ENCODE assay signal across 8 cellular contexts in the genomic region with DNA sequence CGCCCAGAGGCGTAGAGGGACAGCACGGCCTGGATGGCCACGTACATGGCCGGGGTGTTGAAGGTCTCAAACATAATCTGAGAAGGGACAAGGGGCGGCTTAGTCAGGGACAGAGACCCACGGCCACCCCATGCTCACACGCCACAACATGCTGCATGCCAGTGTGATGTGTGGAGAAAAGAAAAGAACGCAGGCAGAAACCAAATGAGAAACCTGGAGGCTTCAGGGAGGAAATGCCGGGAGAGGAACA. TPM values are rescaled to one million over a fixed set of nuclear protein-coding genes. Genes with fewer than 3 reads are reported as not detected.
A peak's percentile ranks its signal among the peaks of the same experiment; 100 is the strongest.
DNase-seq lines count a peak whose midpoint lies in the region; ATAC-seq and TF ChIP-seq lines count a peak whose summit lies in the region.

No MANE protein-coding gene starts in this region.

- DNase-seq in heart left ventricle (no peak), left ventricle myocardium superior (no peak), body of pancreas (no peak), memory B cell (ENCODE audit: low spot score in 2 of 2) (no peak), NCI-H748 (lab: John Stamatoyannopoulos, UW; ENCODE audit: unreplicated experiment) (no peak), NCI-H345 treated with DMSO at 0.1 percent for 48 hours (lab: John Stamatoyannopoulos, UW; ENCODE audit: unreplicated experiment) (no peak), SKM-1 treated with dmso at 0.1 percent for 144 hours (lab: John Stamatoyannopoulos, UW; ENCODE audit: unreplicated experiment) (no peak)

- WGBS in heart left ventricle, 4 donors: 0 to 3% (median 1%) methylated on average over 10 of the region's 10 CpGs
- 0 to 2% methylated on average over 5 to 10 of the region's 10 CpGs for whole genome bisulfite sequencing in body of pancreas, 2 donors
- 3% methylated on average over 10 of the region's 10 CpGs for WGBS in urinary bladder

- H3K4me1 Mint-ChIP-seq in memory B cell: peaks cover 43% of the 10 kb centered on the region

- peak overlapping the region; percentile 81 to 99 (median 94) for H3K4me3 ChIP-seq in heart left ventricle
- peak overlapping the region; percentile 90 to 99 for H3K4me3 ChIP-seq in body of pancreas
- peak overlapping the region; percentile 97 for H3K4me3 ChIP-seq in urinary bladder (ENCODE audit: low read depth, low read length)

- intact Hi-C loops in heart left ventricle (cut with DNase I) (loop anchor here in 5 of 10 donors (2.0 to 10.0 kb wide), 7 partner anchors 41 to 353 kb away; a partner anchor contains a TSS), left ventricle myocardium superior (cut with micrococcal nuclease) (no loop called here), body of pancreas (cut with DNase I) (no loop called here)

- H3K9me3 Mint-ChIP-seq in memory B cell: no peaks in the 10 kb centered on the region

- H3K27me3 Mint-ChIP-seq in memory B cell: no peaks in the 10 kb centered on the region

- TF ChIP-seq CTCF in heart left ventricle (IDR thresholded peaks at IDR 0.05): no peak
- no peak for TF ChIP-seq CTCF in body of pancreas (IDR thresholded peaks at IDR 0.05)

- H3K36me3 ChIP-seq in heart left ventricle: peaks cover 18 to 44% (median 37%) of the 10 kb centered on the region in 9 donors
- H3K36me3 ChIP-seq in body of pancreas (replicated peaks in 1 of 2; ENCODE audit: insufficient read depth in 1 of 2, low read depth in 2 of 2): peaks cover 0 to 9% of the 10 kb centered on the region in 2 donors
- H3K36me3 ChIP-seq in urinary bladder (ENCODE audit: insufficient read depth): peaks cover 4% of the 10 kb centered on the region

- H3K9me3 ChIP-seq in heart left ventricle: peaks cover 0 to 4% (median 0%) of the 10 kb centered on the region in 12 donors
- H3K9me3 ChIP-seq in body of pancreas: no peaks in the 10 kb centered on the region

- peaks cover 1 to 45% (median 26%) of the 10 kb centered on the region in 12 donors for H3K4me1 ChIP-seq in heart left ventricle
- peaks cover 44% of the 10 kb centered on the region for H3K4me1 ChIP-seq in body of pancreas
- no peaks in the 10 kb centered on the region for H3K4me1 ChIP-seq in urinary bladder (ENCODE audit: insufficient read depth)

- H3K27me3 ChIP-seq in heart left ventricle (no peaks in the 10 kb centered on the region), body of pancreas (no peaks in the 10 kb centered on the region)

- TF ChIP-seq POLR2A in heart left ventricle (IDR thresholded peaks at IDR 0.05) (no peak), body of pancreas (IDR thresholded peaks at IDR 0.05) (no peak)

- peak overlapping the region; percentile 99 for H3K4me3 Mint-ChIP-seq in memory B cell

- H3K36me3 Mint-ChIP-seq in memory B cell: peaks cover 38% of the 10 kb centered on the region

- H3K27ac Mint-ChIP-seq in memory B cell: peak overlapping the region; percentile 98

- no peak for ATAC-seq in heart left ventricle
- ATAC-seq in left ventricle myocardium superior: no peak
- ATAC-seq in body of pancreas: no peak
- ATAC-seq in memory B cell (ENCODE audit: low read depth): no peak

- peak overlapping the region; percentile 96 to 100 (median 100) for H3K27ac ChIP-seq in heart left ventricle
- peak overlapping the region; percentile 99 to 100 (median 99) for H3K27ac ChIP-seq in body of pancreas
- H3K27ac ChIP-seq in urinary bladder (ENCODE audit: low read depth): peak overlapping the region; percentile 63

RNA-seq across cellular contexts. Expression of a gene that starts 1.1 kb away (rescaled TPM):
- total RNA-seq in heart left ventricle (1,000 to 10,000 TPM in 2 of 9 donors, 100 to 1,000 TPM in 7; 335 to 1,653 (median 423) TPM), left ventricle myocardium superior (357 TPM), body of pancreas (1,000 to 10,000 TPM; 1,634 to 1,790 TPM), urinary bladder (2,267 TPM)
- polyA plus RNA-seq in heart left ventricle (1,000 to 10,000 TPM in 1 of 2 donors, 100 to 1,000 TPM in 1; 149 to 1,468 TPM), urinary bladder (2,840 TPM)

RNA-seq across cellular contexts. Expression of a gene that starts 16.7 kb away (rescaled TPM):
- under 1 TPM in 6 of 9 donors, not detected in 3; 0.22 to 0.72 (median 0.45) TPM for total RNA-seq in heart left ventricle
- polyA plus RNA-seq in heart left ventricle: under 1 TPM; 0.28 to 0.42 TPM
- total RNA-seq in left ventricle myocardium superior: 0.50 TPM
- total RNA-seq in body of pancreas: 10 to 100 TPM in 1 of 2 donors, 1 to 10 TPM in 1; 7.0 to 13.5 TPM
- total RNA-seq in urinary bladder: 0.69 TPM
- 0.43 TPM for polyA plus RNA-seq in urinary bladder

RNA-seq across cellular contexts. Expression of a gene that starts 40.7 kb away (rescaled TPM):
- 10 to 100 TPM; 10.1 to 21.6 (median 13.5) TPM for total RNA-seq in heart left ventricle
- 10 to 100 TPM; 17.0 to 18.7 TPM for polyA plus RNA-seq in heart left ventricle
- 15.4 TPM for total RNA-seq in left ventricle myocardium superior
- 10 to 100 TPM; 27.8 to 50.4 TPM for total RNA-seq in body of pancreas
- total RNA-seq in urinary bladder: 14.0 TPM
- 21.0 TPM for polyA plus RNA-seq in urinary bladder
